8 cellular contexts compared by ENCODE assay signal in the genomic region with DNA sequence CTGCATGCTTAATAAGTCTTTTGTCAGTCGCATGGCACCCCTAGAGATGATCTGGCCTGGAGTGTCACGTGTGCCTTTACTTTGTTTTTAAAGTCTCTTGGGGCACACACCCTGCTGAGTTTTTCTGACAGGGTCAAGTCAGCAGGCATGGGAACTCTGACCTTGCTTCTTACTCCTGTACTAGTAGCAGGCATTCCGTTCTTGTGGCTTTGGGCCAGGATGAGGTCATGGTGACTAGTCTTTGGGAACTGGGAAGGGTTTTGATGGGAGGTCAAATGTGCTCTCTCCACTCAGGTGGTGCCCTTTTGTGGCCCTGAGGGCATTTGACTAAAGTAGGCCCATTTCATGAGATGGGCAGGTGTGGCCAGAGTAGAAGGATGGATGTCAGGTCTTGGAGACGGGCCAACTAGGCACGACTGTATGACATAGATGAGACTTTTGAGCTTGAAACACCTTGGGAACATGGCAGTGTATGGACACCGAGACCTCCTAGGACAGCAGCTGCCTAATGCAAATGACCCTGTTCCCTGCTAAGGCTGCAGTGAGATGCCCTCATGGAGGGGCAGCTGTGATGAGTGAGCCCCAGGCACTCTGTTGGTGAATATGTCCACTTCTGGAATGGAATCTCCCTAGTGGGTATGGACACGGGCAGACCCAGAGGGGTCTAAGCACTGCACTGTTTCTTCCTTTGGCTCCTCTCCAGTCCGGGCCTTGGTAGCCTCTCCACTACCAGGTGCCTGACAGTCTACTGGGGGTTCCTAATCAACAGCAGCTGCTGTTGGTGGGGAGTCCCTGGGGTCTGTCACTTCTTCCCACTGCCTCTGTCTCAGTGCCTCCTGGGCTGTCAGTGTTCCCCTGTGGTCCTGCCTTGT. TPM values are rescaled to one million over a fixed set of nuclear protein-coding genes. Genes with fewer than 3 reads are reported as not detected.
A peak's percentile ranks its signal among the peaks of the same experiment; 100 is the strongest.
DNase-seq lines count a peak whose midpoint lies in the region; ATAC-seq and TF ChIP-seq lines count a peak whose summit lies in the region.

No MANE protein-coding gene starts in this region.

- no peak for TF ChIP-seq CTCF in GM13977 (IDR thresholded peaks at IDR 0.05; ENCODE audit: extremely low read depth, insufficient read depth, missing control alignments)

- TF ChIP-seq POLR2A in GM19193 (IDR thresholded peaks at IDR 0.05; ENCODE audit: extremely low read depth, insufficient read depth, insufficient read length): peak; percentile 21
- TF ChIP-seq POLR2A in GM18505 (IDR thresholded peaks at IDR 0.05; ENCODE audit: borderline replicate concordance, extremely low read depth, insufficient read depth, insufficient read length): no peak

- DNase-seq in OCI-M1 (lab: John Stamatoyannopoulos, UW) (peak; percentile 20), fibroblast of the conjunctiva (ENCODE audit: low read depth) (peak; percentile 58), renal cortical epithelial cell (ENCODE audit: low read depth) (peak; percentile 96), NCI-H1048 (lab: John Stamatoyannopoulos, UW) (no peak), GM13977 (ENCODE audit: low spot score) (no peak)

- in situ Hi-C loops in GM13977 (cut with MboI; ENCODE audit: low pct_unique_long_range_greater_than_20kb, low sequenced_read_pairs, unreplicated experiment): loop anchor here (10.0 kb wide), 1 partner anchor 103 kb away; no protein-coding TSS in a partner anchor

- ATAC-seq in GM18907 (IDR thresholded peaks at IDR 0.05; ENCODE audit: unreplicated experiment) (no peak), GM18505 (IDR thresholded peaks at IDR 0.05; ENCODE audit: unreplicated experiment) (no peak)

RNA-seq across cellular contexts. Expression of a gene that starts 16.4 kb away (rescaled TPM):
- 64.7 and 120 TPM in 2 replicates for total RNA-seq in renal cortical epithelial cell

Comparison
In these comparisons a context has a peak if more than half of its experiments do, and no peak if none do; other contexts are left out.
1. DNase-seq: peak in OCI-M1 (single experiment), fibroblast of the conjunctiva (single experiment) and renal cortical epithelial cell (single experiment); none in NCI-H1048 (single experiment) and GM13977 (single experiment).